18 cellular contexts compared by ENCODE assay signal in genomic region chr15:42705336-42705735, GRCh38.
"Had no signal": no experiment of that assay in that cellular context is flagged by ENCODE, and none has a peak within 500 bp of the region (broad histone marks: within the 10 kb centered on the region; RNA-seq: fewer than 3 reads in every experiment).

No MANE protein-coding gene starts in this region.

- H3K4me1 Mint-ChIP-seq: stimulated activated memory B cell treated with anti-CD40 and anti-IgM and Interleukin-4, amounts not matched to agents 10 μg/mL and 1 μg/mL and 100 μg/mL, for 72 hours had no signal

- DNase-seq: naive thymus-derived CD8-positive, alpha-beta T cell; pancreas; retina; spleen; stimulated activated CD4-positive, alpha-beta T cell treated with anti-CD3 and anti-CD28 coated beads, Interleukin-12 subunit alpha, Interleukin-12 subunit beta, amount 100 ng/mL, for 4 hours; stimulated activated CD4-positive, alpha-beta T cell treated with anti-CD3 and anti-CD28 coated beads, Interleukin-1b, Interleukin-23, amount 100 ng/mL, for 48 hours; stimulated activated CD4-positive, alpha-beta T cell treated with anti-CD3 and anti-CD28 coated beads, Interleukin-4, amount 100 ng/mL, for 1 hour; stimulated activated CD4-positive, alpha-beta T cell treated with anti-CD3 and anti-CD28 coated beads, Interleukin-4, amount 100 ng/mL, for 4 hours; stimulated activated CD8-positive, alpha-beta memory T cell treated with anti-CD3 and anti-CD28 coated beads, Interleukin-4, amount 100 ng/mL, for 48 hours; stimulated activated naive CD4-positive, alpha-beta T cell; stimulated activated naive CD8-positive, alpha-beta T cell treated with anti-CD3 and anti-CD28 coated beads, Interleukin-15, amount 100 ng/mL, for 72 hours; stimulated activated naive CD8-positive, alpha-beta T cell treated with anti-CD3 and anti-CD28 coated beads, Interleukin-15, Interleukin-2, amounts not matched to agents 100 U/mL and 50 U/mL, for 24 hours; testis; transverse colon; uterus had no signal

- H3K27me3 Mint-ChIP-seq: naive thymus-derived CD8-positive, alpha-beta T cell; natural killer cell treated with Interleukin-12 subunit alpha and Interleukin-12 subunit beta and Interleukin-15 and Interleukin-18, amount 100 ng/mL, for 72 hours; stimulated activated memory B cell treated with anti-CD40 and anti-IgM and Interleukin-4, amounts not matched to agents 10 μg/mL and 1 μg/mL and 100 μg/mL, for 72 hours; stimulated activated naive CD8-positive, alpha-beta T cell treated with anti-CD3 and anti-CD28 coated beads, Interleukin-15, amount 100 ng/mL, for 72 hours; type B pancreatic cell had no signal

- H3K4me3 Mint-ChIP-seq: naive thymus-derived CD8-positive, alpha-beta T cell; natural killer cell treated with Interleukin-12 subunit alpha and Interleukin-12 subunit beta and Interleukin-15 and Interleukin-18, amount 100 ng/mL, for 72 hours; stimulated activated memory B cell treated with anti-CD40 and anti-IgM and Interleukin-4, amounts not matched to agents 10 μg/mL and 1 μg/mL and 100 μg/mL, for 72 hours; stimulated activated naive CD8-positive, alpha-beta T cell treated with anti-CD3 and anti-CD28 coated beads, Interleukin-15, amount 100 ng/mL, for 72 hours; type B pancreatic cell had no signal

- H3K27ac Mint-ChIP-seq: naive thymus-derived CD8-positive, alpha-beta T cell; natural killer cell treated with Interleukin-12 subunit alpha and Interleukin-12 subunit beta and Interleukin-15 and Interleukin-18, amount 100 ng/mL, for 72 hours; stimulated activated memory B cell treated with anti-CD40 and anti-IgM and Interleukin-4, amounts not matched to agents 10 μg/mL and 1 μg/mL and 100 μg/mL, for 72 hours; stimulated activated naive CD8-positive, alpha-beta T cell treated with anti-CD3 and anti-CD28 coated beads, Interleukin-15, amount 100 ng/mL, for 72 hours; type B pancreatic cell had no signal

- H3K9me3 Mint-ChIP-seq: naive thymus-derived CD8-positive, alpha-beta T cell; natural killer cell treated with Interleukin-12 subunit alpha and Interleukin-12 subunit beta and Interleukin-15 and Interleukin-18, amount 100 ng/mL, for 72 hours; stimulated activated memory B cell treated with anti-CD40 and anti-IgM and Interleukin-4, amounts not matched to agents 10 μg/mL and 1 μg/mL and 100 μg/mL, for 72 hours; stimulated activated naive CD8-positive, alpha-beta T cell treated with anti-CD3 and anti-CD28 coated beads, Interleukin-15, amount 100 ng/mL, for 72 hours; type B pancreatic cell had no signal

- H3K36me3 Mint-ChIP-seq: natural killer cell treated with Interleukin-12 subunit alpha and Interleukin-12 subunit beta and Interleukin-15 and Interleukin-18, amount 100 ng/mL, for 72 hours had no signal
